Comparison of ENCODE assay signal across 23 cellular contexts in the genomic region with DNA sequence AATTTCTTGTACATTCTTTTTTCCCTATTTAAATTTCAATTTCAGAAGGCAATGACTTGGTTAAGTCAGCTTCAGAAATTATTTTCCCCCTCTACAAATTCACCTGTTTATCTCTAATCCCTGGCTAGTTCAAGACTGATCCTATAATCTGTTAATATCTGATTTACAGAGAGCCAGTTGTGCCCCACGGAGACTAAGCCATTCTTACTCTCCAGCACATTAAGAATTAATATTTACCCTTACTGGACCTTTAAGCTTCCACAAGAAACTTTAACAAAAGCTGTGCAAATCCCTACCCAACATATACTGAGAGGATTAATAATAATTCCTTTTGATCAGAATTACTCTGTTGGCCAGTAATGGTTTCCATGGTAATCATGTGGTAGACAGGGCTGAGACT.
"Had no signal": no experiment of that assay in that cellular context is flagged by ENCODE, and none has a peak within 500 bp of the region (broad histone marks: within the 10 kb centered on the region; RNA-seq: fewer than 3 reads in every experiment).

No MANE protein-coding gene starts in this region.

- H3K4me3 ChIP-seq: colonic mucosa, esophagus squamous epithelium, gastrocnemius medialis, lung, prostate gland, sigmoid colon, testis, tibial artery had no signal

- DNase-seq: colonic mucosa; effector memory CD8-positive, alpha-beta T cell; erythroblast; esophagus squamous epithelium; gastrocnemius medialis; head of caudate nucleus; kidney; midbrain; naive thymus-derived CD4-positive, alpha-beta T cell; nucleus accumbens; sigmoid colon; stimulated activated CD4-positive, alpha-beta T cell treated with anti-CD3 and anti-CD28 coated beads, Interleukin-2, amount 100 ng/mL, for 24 hours; stimulated activated CD4-positive, alpha-beta T cell treated with anti-CD3 and anti-CD28 coated beads, Interleukin-4, amount 100 ng/mL, for 24 hours; stimulated activated naive CD4-positive, alpha-beta T cell treated with Interleukin-2 at 50 U/mL for 16 hours; substantia nigra; testis; tibial artery had no signal

- H3K36me3 ChIP-seq: colonic mucosa, esophagus squamous epithelium, gastrocnemius medialis, prostate gland, sigmoid colon, tibial artery had no signal

- H3K9me3 ChIP-seq: colonic mucosa, esophagus squamous epithelium, gastrocnemius medialis, prostate gland, sigmoid colon, testis, tibial artery had no signal

- ATAC-seq: effector memory CD8-positive, alpha-beta T cell; gastrocnemius medialis; left lobe of liver; naive thymus-derived CD4-positive, alpha-beta T cell; right cardiac atrium; stimulated activated effector memory CD8-positive, alpha-beta T cell treated with anti-CD3 and anti-CD28 coated beads, Interleukin-12 subunit alpha, Interleukin-12 subunit beta, amount 100 ng/mL, for 72 hours had no signal

- FAIRE-seq: endometrium had no signal

- H3K4me1 ChIP-seq: colonic mucosa, esophagus squamous epithelium, gastrocnemius medialis, prostate gland, sigmoid colon, testis, tibial artery had no signal

- H3K27ac ChIP-seq: colonic mucosa, esophagus squamous epithelium, gastrocnemius medialis, prostate gland, sigmoid colon, testis, tibial artery had no signal

- H3K27me3 ChIP-seq: colonic mucosa, esophagus squamous epithelium, gastrocnemius medialis, sigmoid colon, testis, tibial artery had no signal
